20 cellular contexts compared by ENCODE assay signal in genomic region chr2:88621432-88621831, GRCh38.
"Had no signal": no experiment of that assay in that cellular context is flagged by ENCODE, and none has a peak within 500 bp of the region (broad histone marks: within the 10 kb centered on the region; RNA-seq: fewer than 3 reads in every experiment).

No MANE protein-coding gene starts in this region.

- H3K9me3 Mint-ChIP-seq: activated CD4-positive, alpha-beta memory T cell treated with anti-CD3 and anti-CD28 coated beads for 36 hours; activated naive CD4-positive, alpha-beta T cell treated with anti-CD3 and anti-CD28 coated beads for 36 hours; activated naive CD8-positive, alpha-beta T cell treated with anti-CD3 and anti-CD28 coated beads, Interleukin-2, amount 10 ng/mL, durations not matched to agents 7 days and 5 days; activated T-cell treated with anti-CD3 and anti-CD28 coated beads, Interleukin-2, amount 50 U/mL, for 72 hours; endodermal cell; naive thymus-derived CD8-positive, alpha-beta T cell; neural progenitor cell; stimulated activated naive B cell treated with anti-CD40 and anti-IgM and Interleukin-4, amounts not matched to agents 10 μg/mL and 1 μg/mL and 100 μg/mL, for 72 hours had no signal

- H3K4me2 ChIP-seq: neural progenitor cell had no signal

- ATAC-seq: activated T-cell treated with anti-CD3 and anti-CD28 coated beads, Interleukin-2, amount 50 U/mL, for 72 hours; left lobe of liver; lower lobe of right lung; naive thymus-derived CD8-positive, alpha-beta T cell; right lobe of liver; stimulated activated naive B cell treated with anti-CD40 and anti-IgM and Interleukin-4, amounts not matched to agents 10 μg/mL and 1 μg/mL and 100 μg/mL, for 72 hours had no signal

- H3K9me3 ChIP-seq: lower lobe of right lung, right lobe of liver had no signal

- H3K4me3 ChIP-seq: lower lobe of right lung, neural progenitor cell, right lobe of liver, skin epidermis had no signal

- H3K27ac ChIP-seq: lower lobe of right lung, neural progenitor cell, right lobe of liver, skin epidermis had no signal

- H3K27ac Mint-ChIP-seq: activated CD4-positive, alpha-beta memory T cell treated with anti-CD3 and anti-CD28 coated beads for 36 hours; activated naive CD4-positive, alpha-beta T cell treated with anti-CD3 and anti-CD28 coated beads for 36 hours; activated naive CD8-positive, alpha-beta T cell treated with anti-CD3 and anti-CD28 coated beads, Interleukin-2, amount 10 ng/mL, durations not matched to agents 7 days and 5 days; activated T-cell treated with anti-CD3 and anti-CD28 coated beads, Interleukin-2, amount 50 U/mL, for 72 hours; endodermal cell; naive thymus-derived CD8-positive, alpha-beta T cell; neural progenitor cell had no signal

- H3K27me3 ChIP-seq: neural progenitor cell, right lobe of liver had no signal

- H3K27me3 Mint-ChIP-seq: activated CD4-positive, alpha-beta memory T cell treated with anti-CD3 and anti-CD28 coated beads for 36 hours; activated naive CD8-positive, alpha-beta T cell treated with anti-CD3 and anti-CD28 coated beads, Interleukin-2, amount 10 ng/mL, durations not matched to agents 7 days and 5 days; naive thymus-derived CD8-positive, alpha-beta T cell; stimulated activated naive B cell treated with anti-CD40 and anti-IgM and Interleukin-4, amounts not matched to agents 10 μg/mL and 1 μg/mL and 100 μg/mL, for 72 hours had no signal

- H2AFZ ChIP-seq: neural progenitor cell had no signal

- H3K9ac ChIP-seq: neural progenitor cell had no signal

- DNase-seq: activated CD4-positive, alpha-beta memory T cell treated with anti-CD3 and anti-CD28 coated beads for 36 hours; activated CD4-positive, alpha-beta T cell treated with anti-CD3 and anti-CD28 coated beads for 48 hours; activated effector memory CD4-positive, alpha-beta T cell treated with Interleukin-2 at 50 U/mL for 16 hours; activated naive CD4-positive, alpha-beta T cell treated with anti-CD3 and anti-CD28 coated beads for 36 hours; activated naive CD8-positive, alpha-beta T cell treated with anti-CD3 and anti-CD28 coated beads, Interleukin-2, amount 10 ng/mL, durations not matched to agents 7 days and 5 days; activated T-cell treated with anti-CD3 and anti-CD28 coated beads, Interleukin-2, amount 50 U/mL, for 72 hours; amniotic stem cell; cortex of kidney; endodermal cell; kidney; lower lobe of right lung; mesendoderm; naive thymus-derived CD8-positive, alpha-beta T cell; posterior cingulate gyrus; right lobe of liver; stimulated activated naive B cell treated with anti-CD40 and anti-IgM and Interleukin-4, amounts not matched to agents 10 μg/mL and 1 μg/mL and 100 μg/mL, for 72 hours; T-helper 9 cell had no signal

- FAIRE-seq: kidney had no signal

- H3K36me3 ChIP-seq: lower lobe of right lung, neural progenitor cell, right lobe of liver had no signal

- H3K4me3 Mint-ChIP-seq: activated CD4-positive, alpha-beta memory T cell treated with anti-CD3 and anti-CD28 coated beads for 36 hours; activated naive CD4-positive, alpha-beta T cell treated with anti-CD3 and anti-CD28 coated beads for 36 hours; activated naive CD8-positive, alpha-beta T cell treated with anti-CD3 and anti-CD28 coated beads, Interleukin-2, amount 10 ng/mL, durations not matched to agents 7 days and 5 days; activated T-cell treated with anti-CD3 and anti-CD28 coated beads, Interleukin-2, amount 50 U/mL, for 72 hours; endodermal cell; naive thymus-derived CD8-positive, alpha-beta T cell; neural progenitor cell; stimulated activated naive B cell treated with anti-CD40 and anti-IgM and Interleukin-4, amounts not matched to agents 10 μg/mL and 1 μg/mL and 100 μg/mL, for 72 hours had no signal
